In genomic region chr7:74199551-74200355, GRCh38 we compare ENCODE assay signal across 1 cellular context.
TF ChIP-seq lines count a peak whose summit lies in the region.

No MANE protein-coding gene starts in this region.

TF ChIP-seq in K562, 482 proteins besides CTCF, POLR2A, EP300 and RAD21 (continued from another document):
- TF ChIP-seq ATF3 (IDR thresholded peaks at IDR 0.05) (peak; percentile 61), ATF3 (CRISPR knock-in tag; conservative IDR thresholded peaks at IDR 0.05) (no peak), PHF21A (IDR thresholded peaks at IDR 0.05; ENCODE audit: borderline replicate concordance, low read depth) (no peak), SMAD4 (CRISPR knock-in tag; conservative IDR thresholded peaks at IDR 0.05) (no peak), JUND (IDR thresholded peaks at IDR 0.05; ENCODE audit: borderline replicate concordance, low read depth, low read length) (0 out of 2 replicates have a peak, but pooled peaks have one; percentile 29), JUND (tag; IDR thresholded peaks at IDR 0.05; ENCODE audit: borderline replicate concordance, low read depth, low read length) (no peak)
